In genomic region chr3:48503406-48504050, GRCh38 we compare ENCODE assay signal across 8 cellular contexts. TPM values are rescaled to one million over a fixed set of nuclear protein-coding genes. Genes with fewer than 3 reads are reported as not detected.
DNase-seq lines count a peak whose midpoint lies in the region; ATAC-seq and TF ChIP-seq lines count a peak whose summit lies in the region.

No MANE protein-coding gene starts in this region.

- H3K27ac ChIP-seq in ovary: peak overlapping the region; percentile 84 to 90

- no peaks in the 10 kb centered on the region for H3K27me3 ChIP-seq in ovary

- peak overlapping the region; percentile 80 for H3K4me3 Mint-ChIP-seq in activated B cell treated with CpG ODN at 0.5 μM for 24 hours

- DNase-seq in HCEC 1CT: peak; percentile 45
- DNase-seq in activated B cell treated with CpG ODN at 0.5 μM for 24 hours: no peak
- peak; percentile 41 to 75 for DNase-seq in foreskin fibroblast
- DNase-seq in ovary: peak; percentile 56 to 71 (median 63)
- no peak for DNase-seq in NCI-H2107 treated with DMSO at 0.1 percent for 48 hours (lab: John Stamatoyannopoulos, UW; ENCODE audit: unreplicated experiment)
- no peak for DNase-seq in NCI-H82 (lab: John Stamatoyannopoulos, UW)

- H3K27me3 Mint-ChIP-seq in activated B cell treated with CpG ODN at 0.5 μM for 24 hours: no peaks in the 10 kb centered on the region

- intact Hi-C loops in activated B cell treated with CpG ODN at 0.5 μM for 24 hours (cut with micrococcal nuclease) (no loop called here), ovary (cut with DNase I) (no loop called here)

- TF ChIP-seq POLR2A in ovary (IDR thresholded peaks at IDR 0.05): peak; percentile 25

- H3K36me3 ChIP-seq in ovary: no peaks in the 10 kb centered on the region

- peaks cover 18% of the 10 kb centered on the region for H3K4me1 Mint-ChIP-seq in activated B cell treated with CpG ODN at 0.5 μM for 24 hours

- H3K4me3 ChIP-seq in foreskin fibroblast (ENCODE audit: low read depth in 1 of 2, low read length in 2 of 2) (peak overlapping the region; percentile 78 to 85), ovary (peak overlapping the region; percentile 66)

- POLR2A ChIA-PET in activated B cell treated with CpG ODN at 0.5 μM for 24 hours (lab: Charles Lee): interaction anchor here (0.9 to 4.2 kb wide), 4 partner anchors 31 to 64 kb away, joined by 3 to 28 read pairs (median 12); partner anchors contain the start of genes ATRIP, CCDC51 and TMA7

- TF ChIP-seq EP300 in ovary (IDR thresholded peaks at IDR 0.05): no peak

- peaks cover 13% of the 10 kb centered on the region for H3K4me1 ChIP-seq in ovary (ENCODE audit: insufficient read depth)

- no peaks in the 10 kb centered on the region for H3K9me3 Mint-ChIP-seq in activated B cell treated with CpG ODN at 0.5 μM for 24 hours

- WGBS in ovary, 3 donors: 4 to 7% (median 7%) methylated on average over 7 to 25 of the region's 25 CpGs

- no peak for ATAC-seq in activated B cell treated with CpG ODN at 0.5 μM for 24 hours (ENCODE audit: low read depth)
- no peak for ATAC-seq in GM21528 (IDR thresholded peaks at IDR 0.05; ENCODE audit: low FRiP score, unreplicated experiment)
- ATAC-seq in GM19035 (IDR thresholded peaks at IDR 0.05; ENCODE audit: unreplicated experiment): no peak

- H3K36me3 Mint-ChIP-seq in activated B cell treated with CpG ODN at 0.5 μM for 24 hours (ENCODE audit: low read depth): no peaks in the 10 kb centered on the region

- no peaks in the 10 kb centered on the region for H3K9me3 ChIP-seq in ovary

- H3K27ac Mint-ChIP-seq in activated B cell treated with CpG ODN at 0.5 μM for 24 hours: peak overlapping the region; percentile 59

- CTCF ChIA-PET in activated B cell treated with CpG ODN at 0.5 μM for 24 hours (lab: Charles Lee): interaction anchor here (0.8 to 1.2 kb wide), 3 partner anchors 67 to 103 kb away, joined by 3 read pairs; no protein-coding TSS in a partner anchor

- TF ChIP-seq CTCF in activated B cell treated with CpG ODN at 0.5 μM for 24 hours (IDR thresholded peaks at IDR 0.05) (no peak), foreskin fibroblast (IDR thresholded peaks at IDR 0.05; ENCODE audit: low read depth, low read length) (no peak), ovary (IDR thresholded peaks at IDR 0.05) (no peak)

RNA-seq across cellular contexts. Expression of gene SHISA5, which starts 0.4 kb away (rescaled TPM):
- total RNA-seq in activated B cell treated with CpG ODN at 0.5 μM for 24 hours: 95.7 and 108 TPM in 2 replicates
- total RNA-seq in ovary: 100 to 1,000 TPM in 5 of 7 donors, 10 to 100 TPM in 2; 62.5 to 150 (median 138) TPM
- polyA plus RNA-seq in ovary: 100 to 1,000 TPM in 1 of 2 donors, 10 to 100 TPM in 1; 59.7 to 118 TPM

RNA-seq across cellular contexts. Expression of gene PFKFB4, which starts 53.1 kb away (rescaled TPM):
- total RNA-seq in activated B cell treated with CpG ODN at 0.5 μM for 24 hours: 2.0 and 3.2 TPM in 2 replicates
- 1 to 10 TPM; 3.3 to 8.0 (median 5.6) TPM for total RNA-seq in ovary
- 1 to 10 TPM; 2.3 to 6.3 TPM for polyA plus RNA-seq in ovary

RNA-seq across cellular contexts. Expression of gene ATRIP, which starts 57.0 kb away (rescaled TPM):
- 10.5 and 14.6 TPM in 2 replicates for total RNA-seq in activated B cell treated with CpG ODN at 0.5 μM for 24 hours
- 1 to 10 TPM; 3.9 to 7.9 (median 6.4) TPM for total RNA-seq in ovary
- polyA plus RNA-seq in ovary: 10 to 100 TPM in 1 of 2 donors, 1 to 10 TPM in 1; 6.4 to 11.4 TPM

Comparison
In these comparisons a context has a peak if more than half of its experiments do, and no peak if none do; other contexts are left out.
1. DNase-seq: peak in HCEC 1CT (single experiment), foreskin fibroblast (2 of 2) and ovary (5 of 5); none in activated B cell treated with CpG ODN at 0.5 μM for 24 hours (single experiment), NCI-H2107 treated with DMSO at 0.1 percent for 48 hours (single experiment) and NCI-H82 (single experiment).